ENCODE assay signal across 24 cellular contexts in the genomic region with DNA sequence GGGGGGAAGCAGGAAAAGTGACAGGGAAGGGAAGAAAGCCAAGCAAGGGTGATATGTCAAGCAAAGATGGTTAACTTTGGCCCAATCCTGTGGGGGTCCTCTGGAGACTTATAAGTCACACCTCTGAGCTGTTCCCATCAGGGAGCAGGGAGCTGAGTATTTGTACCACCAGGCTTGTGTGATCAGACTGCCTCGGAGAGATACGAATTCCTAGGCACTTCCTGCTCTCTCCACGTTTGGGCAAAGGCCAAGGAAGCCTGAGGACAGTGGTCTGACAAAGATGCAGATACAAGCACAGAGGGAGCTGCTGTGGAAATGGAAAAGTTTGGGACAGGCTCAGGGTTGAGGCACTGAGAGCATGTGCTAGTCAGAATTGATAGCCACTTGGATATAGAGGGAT. TPM values are rescaled to one million over a fixed set of nuclear protein-coding genes. Genes with fewer than 3 reads are reported as not detected.
DNase-seq lines count a peak whose midpoint lies in the region; ATAC-seq, FAIRE-seq and TF ChIP-seq lines count a peak whose summit lies in the region.
"Had no signal": no experiment of that assay in that cellular context is flagged by ENCODE, and none has a peak within 500 bp of the region (broad histone marks: within the 10 kb centered on the region; RNA-seq: fewer than 3 reads in every experiment).

No MANE protein-coding gene starts in this region.

- no peak overlapping the region for H3K27ac Mint-ChIP-seq in neural progenitor cell
- H3K27ac Mint-ChIP-seq in activated CD8-positive, alpha-beta memory T cell treated with anti-CD3 and anti-CD28 coated beads, Interleukin-2, amount 10 ng/mL, durations not matched to agents 7 days and 5 days, result no peak overlapping the region
- H3K27ac Mint-ChIP-seq: activated CD4-positive, alpha-beta memory T cell treated with anti-CD3 and anti-CD28 coated beads for 36 hours; activated naive CD4-positive, alpha-beta T cell treated with anti-CD3 and anti-CD28 coated beads, Interleukin-2, amount 10 ng/mL, durations not matched to agents 7 days and 5 days; activated T-cell treated with anti-CD3 and anti-CD28 coated beads, Interleukin-2, amount 50 U/mL, for 24 hours; brain; natural killer cell treated with Interleukin-12 subunit alpha and Interleukin-12 subunit beta and Interleukin-15 and Interleukin-18, amount 100 ng/mL, for 72 hours had no signal

- no peaks in the 10 kb centered on the region for H3K79me2 ChIP-seq in H1 (ENCODE audit: control insufficient read depth in 1 of 2, insufficient read depth in 2 of 2, low read length in 2 of 2)
- no peaks in the 10 kb centered on the region for H3K79me2 ChIP-seq in neural progenitor cell (ENCODE audit: low read depth)

- H4K20me1 ChIP-seq in H1 (replicated peaks in 1 of 2; ENCODE audit: control insufficient read depth in 1 of 2, insufficient read depth in 2 of 2, low read length in 2 of 2) (no peaks in the 10 kb centered on the region), neural progenitor cell (ENCODE audit: low read depth) (no peaks in the 10 kb centered on the region)

- H3K79me1 ChIP-seq in H1 (ENCODE audit: low read depth, low read length) (no peaks in the 10 kb centered on the region), mesenchymal stem cell (replicated peaks; ENCODE audit: low read length, poor library complexity, severe bottlenecking) (no peaks in the 10 kb centered on the region)

- no peak overlapping the region for H4K5ac ChIP-seq in H1 (ENCODE audit: insufficient read length, low read depth, low read length)

- H3K4me1 Mint-ChIP-seq in neural progenitor cell, result peaks cover 6% of the 10 kb centered on the region
- no peaks in the 10 kb centered on the region for H3K4me1 Mint-ChIP-seq in activated CD8-positive, alpha-beta memory T cell treated with anti-CD3 and anti-CD28 coated beads, Interleukin-2, amount 10 ng/mL, durations not matched to agents 7 days and 5 days
- H3K4me1 Mint-ChIP-seq: activated naive CD4-positive, alpha-beta T cell treated with anti-CD3 and anti-CD28 coated beads, Interleukin-2, amount 10 ng/mL, durations not matched to agents 7 days and 5 days; brain had no signal

- ATAC-seq in activated CD8-positive, alpha-beta memory T cell treated with anti-CD3 and anti-CD28 coated beads, Interleukin-2, amount 10 ng/mL, durations not matched to agents 7 days and 5 days, result no peak
- ATAC-seq: natural killer cell treated with Interleukin-12 subunit alpha and Interleukin-12 subunit beta and Interleukin-15 and Interleukin-18, amount 100 ng/mL, for 72 hours had no signal

- no peak overlapping the region for H3K27ac ChIP-seq in H1 (ENCODE audit: low read depth, low read length)
- H3K27ac ChIP-seq in mesenchymal stem cell (ENCODE audit: low read length, poor library complexity, severe bottlenecking), result peak overlapping the region; percentile 84
- no peak overlapping the region for H3K27ac ChIP-seq in neural progenitor cell
- H3K27ac ChIP-seq: prostate gland had no signal

- H3K9me3 ChIP-seq in H1 (ENCODE audit: insufficient read depth in 2 of 2, low read depth in 1 of 2, low read length in 1 of 2) (no peaks in the 10 kb centered on the region), mesenchymal stem cell (ENCODE audit: control insufficient read depth, low read length) (no peaks in the 10 kb centered on the region), neural progenitor cell (ENCODE audit: low read depth) (no peaks in the 10 kb centered on the region)
- H3K9me3 ChIP-seq: prostate gland had no signal

- peak overlapping the region; percentile 2; the same call in 1 of the 2 replicates for H2BK15ac ChIP-seq in H1 (ENCODE audit: low read length)
- H2BK15ac ChIP-seq in mesenchymal stem cell (ENCODE audit: low read depth, poor library complexity, severe bottlenecking), result no peak overlapping the region

- H3K4me3 ChIP-seq in H1 (ENCODE audit: extremely low read depth in 1 of 4, insufficient read depth in 2 of 4, low read depth in 3 of 4, low read length in 4 of 4) (no peak overlapping the region), mesenchymal stem cell (ENCODE audit: insufficient read depth in 1 of 2, low read depth in 1 of 2, low read length in 2 of 2) (no peak overlapping the region), neural progenitor cell (no peak overlapping the region)
- H3K4me3 ChIP-seq: prostate gland had no signal

- H3F3A ChIP-seq in neural progenitor cell (ENCODE audit: low read depth), result no peaks in the 10 kb centered on the region

- H4K91ac ChIP-seq in H1 (replicated peaks; ENCODE audit: insufficient read length, low read length) (no peak overlapping the region), mesenchymal stem cell (ENCODE audit: low read length) (no peak overlapping the region)

- DNase-seq in Daoy (ENCODE audit: low read depth) (peak; percentile 29), RCC 7860 (ENCODE audit: low spot score) (peak; percentile 61), H1 (ENCODE audit: low read depth in 1 of 2, low spot score in 2 of 2) (no peak), mesenchymal stem cell (peak; percentile 29), neural progenitor cell (ENCODE audit: low spot score) (no peak), HuH-7.5 (ENCODE audit: low spot score) (no peak), G401 (ENCODE audit: low spot score) (no peak)
- DNase-seq in activated CD8-positive, alpha-beta memory T cell treated with anti-CD3 and anti-CD28 coated beads, Interleukin-2, amount 10 ng/mL, durations not matched to agents 7 days and 5 days, result no peak
- DNase-seq: activated CD4-positive, alpha-beta memory T cell treated with anti-CD3 and anti-CD28 coated beads for 36 hours; activated naive CD4-positive, alpha-beta T cell treated with anti-CD3 and anti-CD28 coated beads, Interleukin-2, amount 10 ng/mL, durations not matched to agents 7 days and 5 days; activated T-cell treated with anti-CD3 and anti-CD28 coated beads, Interleukin-2, amount 50 U/mL, for 24 hours; GOT3; hippocampal formation; MV-4-11; NCI-H2029; NCI-H446 treated with DMSO at 0.1 percent for 48 hours; NK-92 treated with Interleukin-12 subunit alpha and Interleukin-12 subunit beta, amount 100 ng/mL, for 24 hours; stimulated activated CD4-positive, alpha-beta T cell treated with anti-CD3 and anti-CD28 coated beads, Interleukin-2, amount 100 ng/mL, for 48 hours; T-helper 1 cell had no signal

- no peak for TF ChIP-seq RAD21 in H1 (IDR thresholded peaks at IDR 0.05 in 1 of 2, conservative IDR thresholded peaks at IDR 0.05 in 1 of 2; ENCODE audit: low read depth in 2 of 2, low read length in 2 of 2)

- TF ChIP-seq CTCF in H1 (IDR thresholded peaks at IDR 0.05; ENCODE audit: control extremely low read depth in 1 of 3, insufficient read depth in 1 of 3, low read depth in 1 of 3, low read length in 3 of 3) (no peak), neural progenitor cell (IDR thresholded peaks at IDR 0.05) (no peak)

- TF ChIP-seq POLR2A in H1 (IDR thresholded peaks at IDR 0.05; ENCODE audit: control extremely low read depth in 1 of 2, low read depth in 2 of 2, low read length in 2 of 2), result no peak

- H3K4me3 Mint-ChIP-seq in neural progenitor cell, result no peak overlapping the region
- no peak overlapping the region for H3K4me3 Mint-ChIP-seq in activated CD8-positive, alpha-beta memory T cell treated with anti-CD3 and anti-CD28 coated beads, Interleukin-2, amount 10 ng/mL, durations not matched to agents 7 days and 5 days
- H3K4me3 Mint-ChIP-seq: activated CD4-positive, alpha-beta memory T cell treated with anti-CD3 and anti-CD28 coated beads for 36 hours; activated naive CD4-positive, alpha-beta T cell treated with anti-CD3 and anti-CD28 coated beads, Interleukin-2, amount 10 ng/mL, durations not matched to agents 7 days and 5 days; activated T-cell treated with anti-CD3 and anti-CD28 coated beads, Interleukin-2, amount 50 U/mL, for 24 hours; brain; natural killer cell treated with Interleukin-12 subunit alpha and Interleukin-12 subunit beta and Interleukin-15 and Interleukin-18, amount 100 ng/mL, for 72 hours had no signal

- peaks cover 5% of the 10 kb centered on the region for H3K9me3 Mint-ChIP-seq in neural progenitor cell
- no peaks in the 10 kb centered on the region for H3K9me3 Mint-ChIP-seq in activated CD8-positive, alpha-beta memory T cell treated with anti-CD3 and anti-CD28 coated beads, Interleukin-2, amount 10 ng/mL, durations not matched to agents 7 days and 5 days (ENCODE audit: low read depth)
- H3K9me3 Mint-ChIP-seq: activated CD4-positive, alpha-beta memory T cell treated with anti-CD3 and anti-CD28 coated beads for 36 hours; activated naive CD4-positive, alpha-beta T cell treated with anti-CD3 and anti-CD28 coated beads, Interleukin-2, amount 10 ng/mL, durations not matched to agents 7 days and 5 days; activated T-cell treated with anti-CD3 and anti-CD28 coated beads, Interleukin-2, amount 50 U/mL, for 24 hours; natural killer cell treated with Interleukin-12 subunit alpha and Interleukin-12 subunit beta and Interleukin-15 and Interleukin-18, amount 100 ng/mL, for 72 hours had no signal

- H3K27me3 ChIP-seq in H1 (replicated peaks in 1 of 4; ENCODE audit: control insufficient read depth in 3 of 4, extremely low read depth in 1 of 4, insufficient read depth in 3 of 4, low read length in 3 of 4) (peaks cover 0 to 1% (median 0%) of the 10 kb centered on the region in 4 experiments; a peak in 1 of 7 replicates), mesenchymal stem cell (ENCODE audit: control insufficient read depth in 1 of 2, insufficient read depth in 1 of 2, low read length in 2 of 2) (no peaks in the 10 kb centered on the region), neural progenitor cell (no peaks in the 10 kb centered on the region)

- no peaks in the 10 kb centered on the region for H3K23me2 ChIP-seq in H1 (ENCODE audit: low read depth, low read length)

- H3K4ac ChIP-seq in H1 (replicated peaks; ENCODE audit: insufficient read length, low read depth, low read length) (no peak overlapping the region), mesenchymal stem cell (ENCODE audit: low read depth in 1 of 2, low read length in 2 of 2) (peak overlapping the region in 1 of 2 experiments; percentile 86)

- in situ Hi-C loops in G401 (cut with HindIII; ENCODE audit: low sequenced_read_pairs), result no loop called here

- H3K4me2 ChIP-seq in H1 (ENCODE audit: insufficient read depth in 1 of 2, low read depth in 2 of 2, low read length in 2 of 2) (no peak overlapping the region), mesenchymal stem cell (ENCODE audit: low read length, poor library complexity, severe bottlenecking) (no peak overlapping the region), neural progenitor cell (no peak overlapping the region)

- H2BK120ac ChIP-seq in H1 (replicated peaks; ENCODE audit: low read depth, low read length), result no peak overlapping the region
- H2BK120ac ChIP-seq in mesenchymal stem cell (ENCODE audit: low read depth, low read length), result peak overlapping the region; percentile 61

- 82% methylated on average over 3 of the region's 3 CpGs; no CpG with 5 or more reads in 1 of the 2 experiments for WGBS in H1 (ENCODE audit: extremely low coverage in 1 of 2, insufficient coverage in 1 of 2, insufficient read length in 1 of 2, insufficient replicate concordance in 2 of 2, low coverage in 1 of 2, low lambda C conversion rate in 2 of 2, missing lambda C conversion rate in 1 of 2), 2 experiments
- 5% methylated on average over 3 of the region's 3 CpGs for WGBS in mesenchymal stem cell

- H3K56ac ChIP-seq in H1 (replicated peaks; ENCODE audit: insufficient read length, low read depth, low read length), result no peak overlapping the region

- H2BK12ac ChIP-seq in H1 (ENCODE audit: low read depth, low read length) (no peak overlapping the region), mesenchymal stem cell (ENCODE audit: low read length in 2 of 2) (peak overlapping the region in 1 of 2 experiments; percentile 82)

- no peaks in the 10 kb centered on the region for H3K36me3 Mint-ChIP-seq in neural progenitor cell
- H3K36me3 Mint-ChIP-seq in activated CD8-positive, alpha-beta memory T cell treated with anti-CD3 and anti-CD28 coated beads, Interleukin-2, amount 10 ng/mL, durations not matched to agents 7 days and 5 days, result no peaks in the 10 kb centered on the region
- H3K36me3 Mint-ChIP-seq: activated CD4-positive, alpha-beta memory T cell treated with anti-CD3 and anti-CD28 coated beads for 36 hours; activated naive CD4-positive, alpha-beta T cell treated with anti-CD3 and anti-CD28 coated beads, Interleukin-2, amount 10 ng/mL, durations not matched to agents 7 days and 5 days; brain; natural killer cell treated with Interleukin-12 subunit alpha and Interleukin-12 subunit beta and Interleukin-15 and Interleukin-18, amount 100 ng/mL, for 72 hours had no signal

- peaks cover 2% of the 10 kb centered on the region for H3K27me3 Mint-ChIP-seq in neural progenitor cell (ENCODE audit: insufficient read depth, low read depth)
- peaks cover 7% of the 10 kb centered on the region for H3K27me3 Mint-ChIP-seq in activated CD8-positive, alpha-beta memory T cell treated with anti-CD3 and anti-CD28 coated beads, Interleukin-2, amount 10 ng/mL, durations not matched to agents 7 days and 5 days

- H3K4me1 ChIP-seq in H1 (replicated peaks in 1 of 4; ENCODE audit: control insufficient read depth in 3 of 4, insufficient read depth in 4 of 4, low read length in 3 of 4), result no peaks in the 10 kb centered on the region
- peaks cover 7% of the 10 kb centered on the region for H3K4me1 ChIP-seq in mesenchymal stem cell (ENCODE audit: control insufficient read depth, insufficient read depth, low read depth, low read length)
- no peaks in the 10 kb centered on the region for H3K4me1 ChIP-seq in neural progenitor cell
- H3K4me1 ChIP-seq: prostate gland had no signal

- FAIRE-seq in RCC 7860 (lab: Jason Lieb, UNC) (peak; percentile 35), H1 (lab: Jason Lieb, UNC) (no peak)
- FAIRE-seq: D721Med, GM12892 had no signal

- H4K8ac ChIP-seq in H1 (ENCODE audit: extremely low read depth, insufficient read depth, low read length), result no peak overlapping the region
- H4K8ac ChIP-seq in mesenchymal stem cell (ENCODE audit: low read length), result no peak overlapping the region

- H2BK5ac ChIP-seq in H1 (ENCODE audit: low read depth, low read length) (no peak overlapping the region), mesenchymal stem cell (ENCODE audit: low read depth, low read length, poor library complexity, severe bottlenecking) (no peak overlapping the region)

- no peak overlapping the region for H3K23ac ChIP-seq in H1 (ENCODE audit: insufficient read length)
- no peak overlapping the region for H3K23ac ChIP-seq in mesenchymal stem cell (ENCODE audit: low read length in 2 of 2)

- no peak for TF ChIP-seq EP300 in H1 (IDR thresholded peaks at IDR 0.05; ENCODE audit: borderline replicate concordance in 1 of 2, low read depth in 2 of 2, low read length in 2 of 2)

- no peaks in the 10 kb centered on the region for H3K36me3 ChIP-seq in H1 (ENCODE audit: control insufficient read depth in 2 of 4, insufficient read depth in 4 of 4, low read length in 3 of 4)
- H3K36me3 ChIP-seq in mesenchymal stem cell (ENCODE audit: control insufficient read depth in 1 of 2, insufficient read depth in 2 of 2, low read depth in 1 of 2, low read length in 2 of 2), result no peaks in the 10 kb centered on the region
- H3K36me3 ChIP-seq in neural progenitor cell, result no peaks in the 10 kb centered on the region
- H3K36me3 ChIP-seq: prostate gland had no signal

- H2BK20ac ChIP-seq in H1 (ENCODE audit: low read length), result no peak overlapping the region

- no peak overlapping the region for H3K9ac ChIP-seq in H1 (replicated peaks in 1 of 4; ENCODE audit: extremely low read depth in 1 of 4, low read depth in 3 of 4, low read length in 3 of 4)
- H3K9ac ChIP-seq in mesenchymal stem cell (ENCODE audit: low read length), result no peak overlapping the region
- H3K9ac ChIP-seq in neural progenitor cell, result no peak overlapping the region

- no peak overlapping the region for H3K18ac ChIP-seq in H1 (ENCODE audit: extremely low read depth, low read length)
- H3K18ac ChIP-seq in mesenchymal stem cell (ENCODE audit: low read depth in 1 of 2, low read length in 2 of 2), result peak overlapping the region; percentile 82 to 87

- H2AK5ac ChIP-seq in H1 (ENCODE audit: low read depth, low read length) (no peak overlapping the region), mesenchymal stem cell (ENCODE audit: low read length, severe bottlenecking) (peak overlapping the region; percentile 32)

- CTCF ChIA-PET in H1 (lab: Charles Lee; ENCODE audit: partially characterized antibody), result interaction anchor here (1.4 kb wide), 2 partner anchors 8 to 183 kb away, joined by 3 to 4 read pairs; no protein-coding TSS in a partner anchor
- CTCF ChIA-PET in activated CD8-positive, alpha-beta memory T cell treated with anti-CD3 and anti-CD28 coated beads, Interleukin-2, amount 10 ng/mL, durations not matched to agents 7 days and 5 days (lab: Charles Lee), result no interaction called here

- H2AFZ ChIP-seq in H1 (ENCODE audit: low read length) (peak overlapping the region; percentile 42; the same call in 1 of the 2 replicates), mesenchymal stem cell (ENCODE audit: low read depth, low read length) (peak overlapping the region; percentile 31), neural progenitor cell (replicated peaks) (no peak overlapping the region)

- POLR2A ChIA-PET in H1 (lab: Charles Lee; ENCODE audit: partially characterized antibody), result no interaction called here

- H3K14ac ChIP-seq in H1 (ENCODE audit: insufficient read length) (no peak overlapping the region), mesenchymal stem cell (ENCODE audit: low read length in 2 of 2) (peak overlapping the region in 1 of 2 experiments; percentile 62)

RNA-seq across cellular contexts. Expression of a gene that starts 10.4 kb away (rescaled TPM):
- 10.1 and 11.1 TPM in 2 replicates for total RNA-seq in Daoy (2014; rRNA removed; shearing (Covaris generic))
- 35.0 and 38.0 TPM in 2 replicates for total RNA-seq in H1 (2021; fragmentation: NEBNext Ultra II Directional; extraction: Animal tissue kit (Norgen Biotek cat#: 25700))
- 4.5 and 7.9 TPM in 2 replicates for polyA plus RNA-seq in H1 (2011; rRNA removed)
- 7.1 TPM for polyA plus RNA-seq in H1 (2011; cell fraction: cytosol; rRNA removed)
- polyA plus RNA-seq in H1 (2011; cell fraction: nucleus; rRNA removed), result 5.1 TPM
- 16.7 to 34.7 TPM (median 18.4 TPM) in 4 replicates for polyA plus RNA-seq in H1 (2012, experiment 1 of 2)
- 2.2 TPM for polyA plus RNA-seq in H1 (2012, experiment 2 of 2)
- polyA plus RNA-seq in H1 (2013, experiment 1 of 2), result 41.8 TPM
- 38.8 TPM for polyA plus RNA-seq in H1 (2013, experiment 2 of 2)
- polyA minus RNA-seq in H1 (2011; rRNA and poly(A)+ RNA removed), result 26.1 and 33.7 TPM in 2 replicates
- polyA minus RNA-seq in H1 (2011; cell fraction: cytosol; rRNA and poly(A)+ RNA removed), result 17.2 TPM
- 35.4 TPM for polyA minus RNA-seq in H1 (2011; cell fraction: nucleus; rRNA and poly(A)+ RNA removed)
- polyA plus RNA-seq in mesenchymal stem cell (2013, experiment 1 of 2), result 51.4 TPM
- 52.2 TPM for polyA plus RNA-seq in mesenchymal stem cell (2013, experiment 2 of 2)
- 33.6 and 38.4 TPM in 2 replicates for total RNA-seq in neural progenitor cell (ENCODE audit: low replicate concordance)
- 10 to 100 TPM; 30.4 to 50.9 TPM for total RNA-seq in activated CD8-positive, alpha-beta memory T cell treated with anti-CD3 and anti-CD28 coated beads, Interleukin-2, amount 10 ng/mL, durations not matched to agents 7 days and 5 days
- 0.06 and 0.75 TPM in 2 replicates for total RNA-seq in G401 (2014; rRNA removed; shearing (Covaris generic))

Comparison
In these comparisons a context has a peak if more than half of its experiments do, and no peak if none do; other contexts are left out.
1. DNase-seq: peak in Daoy (single experiment), RCC 7860 (single experiment) and mesenchymal stem cell (single experiment); none in H1 (0 of 2), neural progenitor cell (single experiment), HuH-7.5 (single experiment), activated CD8-positive, alpha-beta memory T cell treated with anti-CD3 and anti-CD28 coated beads, Interleukin-2, amount 10 ng/mL, durations not matched to agents 7 days and 5 days (single experiment) and G401 (single experiment).